Comparison of ENCODE assay signal across 9 cellular contexts in the genomic region with DNA sequence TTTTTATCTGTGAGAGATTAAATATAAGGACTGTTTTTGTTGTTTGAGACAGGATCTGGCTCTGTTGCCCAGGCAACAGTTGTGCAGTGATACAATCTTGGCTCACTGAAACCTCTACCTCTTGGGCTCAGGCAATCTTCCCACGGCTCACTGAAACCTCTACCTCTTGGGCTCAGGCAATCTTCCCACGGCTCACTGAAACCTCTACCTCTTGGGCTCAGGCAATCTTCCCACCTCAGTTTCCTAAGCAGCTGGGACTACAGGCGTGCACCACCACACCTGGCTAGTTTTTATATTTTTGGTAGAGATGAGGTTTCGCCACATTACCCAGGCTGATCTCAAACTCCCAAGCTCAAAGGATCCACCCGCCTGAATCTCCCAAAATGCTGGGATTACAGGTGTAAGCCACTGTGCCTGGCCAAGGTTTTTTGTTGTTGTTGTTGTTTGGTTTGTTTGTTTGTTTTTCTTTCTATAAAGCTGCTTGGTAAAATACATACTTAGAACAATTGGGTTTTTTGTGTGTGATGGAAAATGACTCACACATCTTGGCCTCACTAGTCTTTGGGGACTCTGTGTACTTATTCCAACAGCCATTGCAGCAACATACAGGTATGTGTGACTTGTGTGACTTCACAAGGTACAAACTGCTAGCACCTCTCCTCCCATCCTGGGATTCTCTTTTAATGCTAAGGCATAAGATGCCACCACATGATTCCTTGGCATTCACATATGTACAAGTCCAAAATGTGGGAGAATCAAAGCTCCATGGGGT. TPM values are rescaled to one million over a fixed set of nuclear protein-coding genes. Genes with fewer than 3 reads are reported as not detected.
DNase-seq lines count a peak whose midpoint lies in the region; ATAC-seq lines count a peak whose summit lies in the region.
"Had no signal": no experiment of that assay in that cellular context is flagged by ENCODE, and none has a peak within 500 bp of the region (broad histone marks: within the 10 kb centered on the region; RNA-seq: fewer than 3 reads in every experiment).

No MANE protein-coding gene starts in this region.

- H3K36me3 Mint-ChIP-seq in activated T-cell treated with anti-CD3 and anti-CD28 coated beads, Interleukin-2, amount 50 U/mL, for 72 hours (ENCODE audit: insufficient read depth in 2 of 2) = no peaks in the 10 kb centered on the region
- H3K36me3 Mint-ChIP-seq in stimulated activated naive B cell treated with anti-CD40 and anti-IgM and Interleukin-4, amounts not matched to agents 10 μg/mL and 1 μg/mL and 100 μg/mL, for 72 hours = no peaks in the 10 kb centered on the region

- peak; percentile 51 to 69 for ATAC-seq in activated T-cell treated with anti-CD3 and anti-CD28 coated beads, Interleukin-2, amount 50 U/mL, for 72 hours (replicated peaks in 1 of 2)
- peak; percentile 97 for ATAC-seq in HG02759 (IDR thresholded peaks at IDR 0.05; ENCODE audit: unreplicated experiment)
- ATAC-seq in stimulated activated naive B cell treated with anti-CD40 and anti-IgM and Interleukin-4, amounts not matched to agents 10 μg/mL and 1 μg/mL and 100 μg/mL, for 72 hours (replicated peaks) = peak; percentile 41 to 65

- no peaks in the 10 kb centered on the region for H3K9me3 Mint-ChIP-seq in activated T-cell treated with anti-CD3 and anti-CD28 coated beads, Interleukin-2, amount 50 U/mL, for 72 hours
- no peaks in the 10 kb centered on the region for H3K9me3 Mint-ChIP-seq in stimulated activated naive B cell treated with anti-CD40 and anti-IgM and Interleukin-4, amounts not matched to agents 10 μg/mL and 1 μg/mL and 100 μg/mL, for 72 hours

- no peak overlapping the region for H3K4me3 ChIP-seq in Jurkat, Clone E6-1 (ENCODE audit: low read length)
- H3K4me3 ChIP-seq: lung had no signal

- H3K27me3 Mint-ChIP-seq in activated T-cell treated with anti-CD3 and anti-CD28 coated beads, Interleukin-2, amount 50 U/mL, for 72 hours (ENCODE audit: low read depth) = no peaks in the 10 kb centered on the region
- H3K27me3 Mint-ChIP-seq in stimulated activated naive B cell treated with anti-CD40 and anti-IgM and Interleukin-4, amounts not matched to agents 10 μg/mL and 1 μg/mL and 100 μg/mL, for 72 hours = no peaks in the 10 kb centered on the region

- no peak for DNase-seq in activated T-cell treated with anti-CD3 and anti-CD28 coated beads, Interleukin-2, amount 50 U/mL, for 72 hours
- no peak for DNase-seq in activated T-cell treated with anti-CD3 and anti-CD28 coated beads for 4 hours
- DNase-seq in Jurkat, Clone E6-1 (ENCODE audit: low read depth, low spot score) = peak; percentile 3
- DNase-seq in stimulated activated naive B cell treated with anti-CD40 and anti-IgM and Interleukin-4, amounts not matched to agents 10 μg/mL and 1 μg/mL and 100 μg/mL, for 72 hours = no peak
- DNase-seq in NCI-H2171 treated with DMSO at 0.1 percent for 48 hours (lab: John Stamatoyannopoulos, UW) = no peak
- no peak for DNase-seq in NCI-H146 (lab: John Stamatoyannopoulos, UW)
- no peak for DNase-seq in NCI-H2107 (lab: John Stamatoyannopoulos, UW)

- H3K4me1 Mint-ChIP-seq in activated T-cell treated with anti-CD3 and anti-CD28 coated beads, Interleukin-2, amount 50 U/mL, for 72 hours (ENCODE audit: low read depth) = no peaks in the 10 kb centered on the region
- H3K4me1 Mint-ChIP-seq in stimulated activated naive B cell treated with anti-CD40 and anti-IgM and Interleukin-4, amounts not matched to agents 10 μg/mL and 1 μg/mL and 100 μg/mL, for 72 hours = peaks cover 9 to 13% of the 10 kb centered on the region in 2 donors

- H3K27ac Mint-ChIP-seq in activated T-cell treated with anti-CD3 and anti-CD28 coated beads, Interleukin-2, amount 50 U/mL, for 72 hours = no peak overlapping the region
- no peak overlapping the region for H3K27ac Mint-ChIP-seq in stimulated activated naive B cell treated with anti-CD40 and anti-IgM and Interleukin-4, amounts not matched to agents 10 μg/mL and 1 μg/mL and 100 μg/mL, for 72 hours

- no peak overlapping the region for H3K4me3 Mint-ChIP-seq in activated T-cell treated with anti-CD3 and anti-CD28 coated beads, Interleukin-2, amount 50 U/mL, for 72 hours
- no peak overlapping the region for H3K4me3 Mint-ChIP-seq in stimulated activated naive B cell treated with anti-CD40 and anti-IgM and Interleukin-4, amounts not matched to agents 10 μg/mL and 1 μg/mL and 100 μg/mL, for 72 hours

RNA-seq across cellular contexts. Expression of a gene that starts 36.5 kb away (rescaled TPM):
- 10 to 100 TPM; 26.6 to 28.2 TPM for total RNA-seq in activated T-cell treated with anti-CD3 and anti-CD28 coated beads, Interleukin-2, amount 50 U/mL, for 72 hours
- 16.5 TPM for polyA plus RNA-seq in Jurkat, Clone E6-1 (2012; ENCODE audit: insufficient read depth, insufficient read length)
